Comparison of ENCODE assay signal across 8 cellular contexts in genomic region chr9:27333241-27334052, GRCh38. TPM values are rescaled to one million over a fixed set of nuclear protein-coding genes. Genes with fewer than 3 reads are reported as not detected.
DNase-seq lines count a peak whose midpoint lies in the region; ATAC-seq and TF ChIP-seq lines count a peak whose summit lies in the region.

No MANE protein-coding gene starts in this region.

- no peaks in the 10 kb centered on the region for H3K9me2 ChIP-seq in GM23248 (ENCODE audit: insufficient read depth)

- H3K36me3 Mint-ChIP-seq in activated naive CD8-positive, alpha-beta T cell treated with anti-CD3 and anti-CD28 coated beads, Interleukin-2, amount 10 ng/mL, durations not matched to agents 7 days and 5 days = no peaks in the 10 kb centered on the region
- H3K36me3 Mint-ChIP-seq in progenitor cell of endocrine pancreas (ENCODE audit: insufficient read depth) = peaks cover 3% of the 10 kb centered on the region

- H3K27ac ChIP-seq in GM23248 = no peak overlapping the region
- peak overlapping the region; percentile 38 for H3K27ac ChIP-seq in RWPE2 (ENCODE audit: poor library complexity, severe bottlenecking)

- H3K4me1 ChIP-seq in GM23248 (ENCODE audit: insufficient read depth) (no peaks in the 10 kb centered on the region), RWPE2 (ENCODE audit: insufficient read depth, poor library complexity, severe bottlenecking) (peaks cover 4% of the 10 kb centered on the region)

- H3K27ac Mint-ChIP-seq in activated naive CD8-positive, alpha-beta T cell treated with anti-CD3 and anti-CD28 coated beads, Interleukin-2, amount 10 ng/mL, durations not matched to agents 7 days and 5 days = no peak overlapping the region
- peak overlapping the region; percentile 69 for H3K27ac Mint-ChIP-seq in progenitor cell of endocrine pancreas

- no peak overlapping the region for H2AFZ ChIP-seq in GM23248

- no peak overlapping the region for H3K4me3 Mint-ChIP-seq in activated naive CD8-positive, alpha-beta T cell treated with anti-CD3 and anti-CD28 coated beads, Interleukin-2, amount 10 ng/mL, durations not matched to agents 7 days and 5 days
- no peak overlapping the region for H3K4me3 Mint-ChIP-seq in progenitor cell of endocrine pancreas (ENCODE audit: low read depth)

- H3K79me2 ChIP-seq in GM23248 (ENCODE audit: insufficient read depth) = no peaks in the 10 kb centered on the region

- no peak overlapping the region for H3K9ac ChIP-seq in GM23248

- peaks cover 28% of the 10 kb centered on the region for H3K4me1 Mint-ChIP-seq in activated naive CD8-positive, alpha-beta T cell treated with anti-CD3 and anti-CD28 coated beads, Interleukin-2, amount 10 ng/mL, durations not matched to agents 7 days and 5 days
- peaks cover 8% of the 10 kb centered on the region for H3K4me1 Mint-ChIP-seq in progenitor cell of endocrine pancreas (ENCODE audit: low read depth)

- POLR2A ChIA-PET in activated naive CD8-positive, alpha-beta T cell treated with anti-CD3 and anti-CD28 coated beads, Interleukin-2, amount 10 ng/mL, durations not matched to agents 7 days and 5 days (lab: Charles Lee) = interaction anchor here (0.6 to 1.7 kb wide), 2 partner anchors 33 to 196 kb away, joined by 3 to 12 read pairs; partner anchors contain the start of gene MOB3B

- DNase-seq in G401 (ENCODE audit: low spot score) (peak; percentile 94), GM23248 (peak; percentile 70), RWPE2 (ENCODE audit: low spot score) (no peak), head of caudate nucleus (peak in 38 of 42 donors; percentile 23 to 87 (median 69)), progenitor cell of endocrine pancreas (ENCODE audit: low spot score, unreplicated experiment) (peak; percentile 49)
- peak; percentile 58 for DNase-seq in activated naive CD8-positive, alpha-beta T cell treated with anti-CD3 and anti-CD28 coated beads, Interleukin-2, amount 10 ng/mL, durations not matched to agents 7 days and 5 days

- no peak overlapping the region for H3K4me3 ChIP-seq in GM23248
- H3K4me3 ChIP-seq in RWPE2 (ENCODE audit: severe bottlenecking) = no peak overlapping the region

- no peak overlapping the region for H3K4me2 ChIP-seq in GM23248 (ENCODE audit: unreplicated experiment)

- H3K36me3 ChIP-seq in GM23248 (ENCODE audit: low read depth) = no peaks in the 10 kb centered on the region
- peaks cover 5% of the 10 kb centered on the region; the same call in 1 of the 2 replicates for H3K36me3 ChIP-seq in RWPE2 (ENCODE audit: low read depth)

- H3K9me3 ChIP-seq in GM23248 (ENCODE audit: low read depth) (no peaks in the 10 kb centered on the region), RWPE2 (ENCODE audit: severe bottlenecking) (no peaks in the 10 kb centered on the region)

- no peaks in the 10 kb centered on the region for H3F3A ChIP-seq in GM23248 (ENCODE audit: insufficient read depth)

- peaks cover 8% of the 10 kb centered on the region for H3K27me3 ChIP-seq in GM23248 (replicated peaks; ENCODE audit: insufficient read depth)
- H3K27me3 ChIP-seq in RWPE2 (ENCODE audit: insufficient read depth, poor library complexity, severe bottlenecking) = no peaks in the 10 kb centered on the region

- TF ChIP-seq CTCF in LNCAP (IDR thresholded peaks at IDR 0.05) (peak; percentile 84), RWPE2 (IDR thresholded peaks at IDR 0.05; ENCODE audit: poor library complexity, severe bottlenecking) (peak; percentile 89), progenitor cell of endocrine pancreas (IDR thresholded peaks at IDR 0.05; ENCODE audit: unreplicated experiment) (peak; percentile 87)

- ATAC-seq in RWPE2 (ENCODE audit: low read depth) (peak; percentile 79), HG03159 (IDR thresholded peaks at IDR 0.05; ENCODE audit: unreplicated experiment) (no peak)
- peak; percentile 64 for ATAC-seq in activated naive CD8-positive, alpha-beta T cell treated with anti-CD3 and anti-CD28 coated beads, Interleukin-2, amount 10 ng/mL, durations not matched to agents 7 days and 5 days (ENCODE audit: low read depth)

- no peaks in the 10 kb centered on the region for H3K27me3 Mint-ChIP-seq in activated naive CD8-positive, alpha-beta T cell treated with anti-CD3 and anti-CD28 coated beads, Interleukin-2, amount 10 ng/mL, durations not matched to agents 7 days and 5 days
- H3K27me3 Mint-ChIP-seq in progenitor cell of endocrine pancreas = no peaks in the 10 kb centered on the region

- H4K20me1 ChIP-seq in GM23248 (ENCODE audit: insufficient read depth) = no peaks in the 10 kb centered on the region

- no peaks in the 10 kb centered on the region for H3K9me3 Mint-ChIP-seq in activated naive CD8-positive, alpha-beta T cell treated with anti-CD3 and anti-CD28 coated beads, Interleukin-2, amount 10 ng/mL, durations not matched to agents 7 days and 5 days
- H3K9me3 Mint-ChIP-seq in progenitor cell of endocrine pancreas (ENCODE audit: low read depth) = no peaks in the 10 kb centered on the region

- in situ Hi-C loops in G401 (cut with HindIII; ENCODE audit: low sequenced_read_pairs) = loop anchor here (25.0 kb wide), 1 partner anchor 204 kb away; the partner anchor contains the start of gene MOB3B
- in situ Hi-C loops in GM23248 (cut with MboI) = loop anchor here (5.0 to 25.0 kb wide), 2 partner anchors 214 to 729 kb away; no protein-coding TSS in a partner anchor

- WGBS in GM23248 (ENCODE audit: low coverage in 1 of 2, low lambda C conversion rate in 2 of 2, missing lambda C conversion rate in 2 of 2), 2 experiments = 29 to 33% methylated on average over 7 of the region's 7 CpGs

- intact Hi-C loops in head of caudate nucleus (cut with DNase I) = loop anchor here (5.0 to 10.0 kb wide), 3 partner anchors 131 to 214 kb away; partner anchors contain the start of gene MOB3B

RNA-seq across cellular contexts. Expression of gene EQTN, which starts 36.5 kb away (rescaled TPM):
- total RNA-seq in G401 (2014; rRNA removed; shearing (Covaris generic)) = not detected in 2 replicates
- total RNA-seq in GM23248 (2014; rRNA removed; shearing (Covaris generic)) = not detected in 2 replicates
- polyA plus RNA-seq in GM23248 (2016; fragmentation: Nextera tagmentation; extraction: Ambion mirVana) = not detected in 2 replicates
- not detected for total RNA-seq in activated naive CD8-positive, alpha-beta T cell treated with anti-CD3 and anti-CD28 coated beads, Interleukin-2, amount 10 ng/mL, durations not matched to agents 7 days and 5 days
- total RNA-seq in progenitor cell of endocrine pancreas = 1.1 and 1.4 TPM in 2 replicates
